8 cellular contexts compared by ENCODE assay signal in the genomic region with DNA sequence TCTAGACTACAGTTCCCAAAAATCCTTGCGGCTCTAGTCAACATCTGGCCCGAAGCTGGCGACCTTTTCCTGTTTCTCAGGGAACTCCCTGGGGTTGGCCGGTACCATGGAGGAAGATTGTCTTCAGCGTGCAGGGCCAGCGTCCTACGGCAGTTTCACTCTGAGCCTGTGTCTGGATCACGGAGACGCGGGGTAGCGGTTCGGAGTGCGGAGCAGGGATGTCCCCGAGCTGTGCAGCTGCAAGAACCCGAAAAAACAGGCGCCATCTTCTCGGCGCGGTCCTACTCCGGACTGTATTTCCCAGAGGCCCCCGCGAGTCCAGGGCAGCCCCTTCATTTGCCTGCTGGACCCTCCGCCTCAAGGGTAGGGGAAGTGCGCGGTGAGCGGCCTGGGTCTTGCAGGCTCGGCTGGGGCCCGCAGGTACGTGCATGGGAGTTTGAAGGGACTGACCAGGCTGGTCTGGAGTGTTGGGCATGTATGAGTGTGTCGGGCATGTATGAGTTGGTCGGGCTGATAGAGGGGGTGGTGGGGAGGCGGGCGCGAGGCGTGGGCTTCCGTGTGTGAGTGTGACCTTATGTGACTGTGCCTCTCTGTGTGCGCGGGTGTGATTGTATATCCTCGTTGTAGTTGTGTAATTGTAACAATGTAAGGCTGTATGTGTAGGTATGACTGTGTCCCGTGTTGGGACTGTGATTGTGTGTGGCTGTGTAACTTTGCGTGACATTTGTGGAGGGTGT. TPM values are rescaled to one million over a fixed set of nuclear protein-coding genes. Genes with fewer than 3 reads are reported as not detected.
DNase-seq lines count a peak whose midpoint lies in the region; ATAC-seq and TF ChIP-seq lines count a peak whose summit lies in the region.

A gene (plus strand): TSS at position 360 of the 737 bp plus-strand sequence. CDS start 12,240 bp downstream, outside the sequence.

- H3K27me3 ChIP-seq in BLaER1 (no peaks in the 10 kb centered on the region), right lobe of liver (no peaks in the 10 kb centered on the region)

- peak within 1 kb of the TSS; percentile 83 for H3K4me3 ChIP-seq in BLaER1
- peak within 1 kb of the TSS; percentile 66 to 90 (median 82) for H3K4me3 ChIP-seq in right lobe of liver

- H4K20me1 ChIP-seq in BLaER1: no peaks in the 10 kb centered on the region

- WGBS in right lobe of liver (ENCODE audit: insufficient coverage, low coverage, low lambda C conversion rate, missing lambda C conversion rate): under 1% methylated on average over 28 of the region's 41 CpGs

- H3K27ac ChIP-seq in BLaER1 (peak within 1 kb of the TSS; percentile 94), right lobe of liver (peak within 1 kb of the TSS; percentile 89 to 94 (median 90))

- ATAC-seq in GM19328 (IDR thresholded peaks at IDR 0.05; ENCODE audit: unreplicated experiment): peak; percentile 90
- ATAC-seq in HG03469 (IDR thresholded peaks at IDR 0.05; ENCODE audit: unreplicated experiment): peak; percentile 85
- ATAC-seq in right lobe of liver: peak; percentile 96 to 97 (median 97)

- DNase-seq in NCI-H526 (lab: John Stamatoyannopoulos, UW) (peak; percentile 96 to 98), dermis microvascular lymphatic vessel endothelial cell (ENCODE audit: low read depth in 2 of 2) (peak; percentile 62 to 87), right lobe of liver (peak; percentile 86 to 92 (median 91))
- DNase-seq in activated CD4-positive, alpha-beta T cell treated with anti-CD3 and anti-CD28 coated beads, Interleukin-2, amount 50 U/mL, for 24 hours (ENCODE audit: low read depth in 1 of 2, low spot score in 1 of 2): peak; percentile 75 to 78
- DNase-seq in stimulated activated CD4-positive, alpha-beta T cell treated with anti-CD3 and anti-CD28 coated beads, Interleukin-4, amount 100 ng/mL, for 24 hours: peak; percentile 87

- H3K36me3 ChIP-seq in BLaER1: peaks cover 39% of the 10 kb centered on the region
- H3K36me3 ChIP-seq in right lobe of liver: peaks cover 0 to 8% (median 2%) of the 10 kb centered on the region in 4 donors

- TF ChIP-seq CTCF in right lobe of liver (IDR thresholded peaks at IDR 0.05): no peak

- peaks cover 24% of the 10 kb centered on the region; the same call in 1 of the 2 replicates for H3K9me3 ChIP-seq in BLaER1
- peaks cover 0 to 3% (median 0%) of the 10 kb centered on the region in 4 donors for H3K9me3 ChIP-seq in right lobe of liver

- TF ChIP-seq POLR2A in right lobe of liver (IDR thresholded peaks at IDR 0.05): peak; percentile 43

- H3K4me1 ChIP-seq in BLaER1: peaks cover 22% of the 10 kb centered on the region
- H3K4me1 ChIP-seq in right lobe of liver: peaks cover 0 to 7% (median 3%) of the 10 kb centered on the region in 4 donors

- intact Hi-C loops in right lobe of liver (cut with DNase I): no loop called here

- peak within 1 kb of the TSS; percentile 93 for H3K4me2 ChIP-seq in BLaER1

- H3K9ac ChIP-seq in BLaER1: peak within 1 kb of the TSS; percentile 89

RNA-seq across cellular contexts. Expression of the gene that starts here (rescaled TPM):
- 3.0 and 5.3 TPM in 2 replicates for total RNA-seq in dermis microvascular lymphatic vessel endothelial cell
- 1 to 10 TPM; 2.5 to 4.4 (median 2.7) TPM for total RNA-seq in right lobe of liver

Comparison
In these comparisons a context has a peak if more than half of its experiments do, and no peak if none do; other contexts are left out.
1. Peak in every context shown above with its lines: DNase-seq, ATAC-seq, H3K4me3 ChIP-seq and H3K27ac ChIP-seq.